ENCODE assay signal across 30 cellular contexts in genomic region chr20:35066194-35066593, GRCh38.
"Had no signal": no experiment of that assay in that cellular context is flagged by ENCODE, and none has a peak within 500 bp of the region (broad histone marks: within the 10 kb centered on the region; RNA-seq: fewer than 3 reads in every experiment).

No MANE protein-coding gene starts in this region.

- H3K27me3 Mint-ChIP-seq: activated naive CD4-positive, alpha-beta T cell treated with anti-CD3 and anti-CD28 coated beads, Interleukin-2, amount 50 U/mL, for 24 hours; activated naive CD8-positive, alpha-beta T cell treated with anti-CD3 and anti-CD28 coated beads, Interleukin-2, amount 50 U/mL, for 24 hours; activated T-cell treated with anti-CD3 and anti-CD28 coated beads, Interleukin-2, amount 50 U/mL, for 24 hours; central memory CD8-positive, alpha-beta T cell; dendritic cell treated with granulocyte-macrophage colony-stimulating factor and Interleukin-4, amounts not matched to agents 40 ng/mL and 50 ng/mL, for 4 days had no signal

- H3K4me3 ChIP-seq: breast epithelium, gastrocnemius medialis, hepatocyte, pancreas, prostate gland, sigmoid colon, tibial nerve had no signal

- DNase-seq: activated CD4-positive, alpha-beta T cell treated with anti-CD3 and anti-CD28 coated beads for 4 hours; activated CD4-positive, alpha-beta T cell treated with anti-CD3 and anti-CD28 coated beads, Interleukin-2, amount 50 U/mL, for 48 hours; activated CD8-positive, alpha-beta memory T cell treated with anti-CD3 and anti-CD28 coated beads, Interleukin-2, amount 50 U/mL, for 48 hours; activated gamma-delta T cell; activated naive CD8-positive, alpha-beta T cell treated with anti-CD3 and anti-CD28 coated beads, Interleukin-2, amount 50 U/mL, for 24 hours; activated T-cell treated with anti-CD3 and anti-CD28 coated beads, Interleukin-2, amount 50 U/mL, for 24 hours; effector CD4-positive, alpha-beta T cell; erythroblast; gastrocnemius medialis; left cardiac atrium; left ventricle myocardium superior; nucleus accumbens; pancreas; retina; sigmoid colon; stimulated activated CD4-positive, alpha-beta T cell treated with anti-CD3 and anti-CD28 coated beads, Interleukin-15, amount 100 ng/mL, for 24 hours; stimulated activated CD4-positive, alpha-beta T cell treated with anti-CD3 and anti-CD28 coated beads, Interleukin-2, amount 100 ng/mL, for 24 hours; stimulated activated naive CD4-positive, alpha-beta T cell treated with Interleukin-2 at 50 U/mL for 16 hours; T-helper 1 cell had no signal

- ATAC-seq: activated naive CD8-positive, alpha-beta T cell treated with anti-CD3 and anti-CD28 coated beads, Interleukin-2, amount 50 U/mL, for 24 hours; gastrocnemius medialis; left cardiac atrium; left ventricle myocardium superior; pancreas had no signal

- H3K4me3 Mint-ChIP-seq: activated naive CD4-positive, alpha-beta T cell treated with anti-CD3 and anti-CD28 coated beads, Interleukin-2, amount 50 U/mL, for 24 hours; activated naive CD8-positive, alpha-beta T cell treated with anti-CD3 and anti-CD28 coated beads, Interleukin-2, amount 50 U/mL, for 24 hours; activated T-cell treated with anti-CD3 and anti-CD28 coated beads, Interleukin-2, amount 50 U/mL, for 24 hours; central memory CD8-positive, alpha-beta T cell; dendritic cell treated with granulocyte-macrophage colony-stimulating factor and Interleukin-4, amounts not matched to agents 40 ng/mL and 50 ng/mL, for 4 days; neural crest cell; T-helper 2 cell treated with Interferon-gamma antibody and Interleukin-4, amounts not matched to agents 5 μg/mL and 100 μg/mL, for 36 hours had no signal

- H3K27ac ChIP-seq: breast epithelium, gastrocnemius medialis, hepatocyte, pancreas, prostate gland, sigmoid colon, tibial nerve had no signal

- H3K9me3 ChIP-seq: breast epithelium, gastrocnemius medialis, pancreas, prostate gland, sigmoid colon, tibial nerve had no signal

- H3K36me3 ChIP-seq: breast epithelium, pancreas, prostate gland had no signal

- H3K9me3 Mint-ChIP-seq: activated naive CD4-positive, alpha-beta T cell treated with anti-CD3 and anti-CD28 coated beads, Interleukin-2, amount 50 U/mL, for 24 hours; activated naive CD8-positive, alpha-beta T cell treated with anti-CD3 and anti-CD28 coated beads, Interleukin-2, amount 50 U/mL, for 24 hours; activated T-cell treated with anti-CD3 and anti-CD28 coated beads, Interleukin-2, amount 50 U/mL, for 24 hours; central memory CD8-positive, alpha-beta T cell; dendritic cell treated with granulocyte-macrophage colony-stimulating factor and Interleukin-4, amounts not matched to agents 40 ng/mL and 50 ng/mL, for 4 days; T-helper 2 cell treated with Interferon-gamma antibody and Interleukin-4, amounts not matched to agents 5 μg/mL and 100 μg/mL, for 36 hours had no signal

- H3K27ac Mint-ChIP-seq: activated naive CD4-positive, alpha-beta T cell treated with anti-CD3 and anti-CD28 coated beads, Interleukin-2, amount 50 U/mL, for 24 hours; activated naive CD8-positive, alpha-beta T cell treated with anti-CD3 and anti-CD28 coated beads, Interleukin-2, amount 50 U/mL, for 24 hours; dendritic cell treated with granulocyte-macrophage colony-stimulating factor and Interleukin-4, amounts not matched to agents 40 ng/mL and 50 ng/mL, for 4 days; T-helper 2 cell treated with Interferon-gamma antibody and Interleukin-4, amounts not matched to agents 5 μg/mL and 100 μg/mL, for 36 hours had no signal

- FAIRE-seq: keratinocyte, pancreas, urothelium cell line had no signal

- H3K4me2 ChIP-seq: hepatocyte had no signal

- H3K4me1 ChIP-seq: breast epithelium, pancreas, prostate gland had no signal

- H3K27me3 ChIP-seq: breast epithelium, gastrocnemius medialis, hepatocyte, pancreas, sigmoid colon, tibial nerve had no signal

- H2AFZ ChIP-seq: hepatocyte had no signal
